In genomic region chr17:73947281-73947975, GRCh38 we compare ENCODE assay signal across 14 cellular contexts.
DNase-seq lines count a peak whose midpoint lies in the region; ATAC-seq and TF ChIP-seq lines count a peak whose summit lies in the region.
"Had no signal": no experiment of that assay in that cellular context is flagged by ENCODE, and none has a peak within 500 bp of the region (broad histone marks: within the 10 kb centered on the region; RNA-seq: fewer than 3 reads in every experiment).

No MANE protein-coding gene starts in this region.

- H3K4me2 ChIP-seq in neuronal stem cell (ENCODE audit: insufficient read depth, low read length, poor library complexity, severe bottlenecking): no peak overlapping the region
- H3K4me2 ChIP-seq: GM23338 had no signal

- H3K9ac ChIP-seq in endodermal cell (ENCODE audit: extremely low read depth, low read length, poor library complexity, severe bottlenecking) (no peak overlapping the region), neuronal stem cell (ENCODE audit: low read depth, low read length, poor library complexity) (no peak overlapping the region)

- H3K4me1 Mint-ChIP-seq in activated CD8-positive, alpha-beta memory T cell treated with anti-CD3 and anti-CD28 coated beads, Interleukin-2, amount 10 ng/mL, durations not matched to agents 7 days and 5 days: no peaks in the 10 kb centered on the region
- H3K4me1 Mint-ChIP-seq in endodermal cell: peaks cover 4% of the 10 kb centered on the region

- H3K27me3 ChIP-seq in endodermal cell (ENCODE audit: control insufficient read depth, insufficient read depth, low read length, poor library complexity, severe bottlenecking) (peaks cover 26% of the 10 kb centered on the region), neuronal stem cell (ENCODE audit: control insufficient read depth in 3 of 3, insufficient read depth in 3 of 3, low read depth in 1 of 3, low read length in 3 of 3) (peaks cover 0 to 33% (median 0%) of the 10 kb centered on the region in 3 experiments), dorsolateral prefrontal cortex (peaks cover 0 to 3% (median 0%) of the 10 kb centered on the region in 45 donors)

- no peak overlapping the region for H2BK120ac ChIP-seq in neuronal stem cell (ENCODE audit: low read depth, low read length)

- no peak overlapping the region for H2BK5ac ChIP-seq in neuronal stem cell (ENCODE audit: low read length)

- H3K36me3 ChIP-seq in endodermal cell (ENCODE audit: control insufficient read depth, insufficient read depth, low read length) (no peaks in the 10 kb centered on the region), neuronal stem cell (replicated peaks in 1 of 2; ENCODE audit: control insufficient read depth in 2 of 2, insufficient read depth in 2 of 2, low read length in 2 of 2) (peaks cover 0 to 1% of the 10 kb centered on the region in 2 donors)

- TF ChIP-seq CTCF in endodermal cell (conservative IDR thresholded peaks at IDR 0.05) (no peak), dorsolateral prefrontal cortex (IDR thresholded peaks at IDR 0.05 in 54 of 56, conservative IDR thresholded peaks at IDR 0.05 in 2 of 56; ENCODE audit: low read depth in 1 of 56, partially characterized antibody in 56 of 56) (no peak)

- peaks cover 5% of the 10 kb centered on the region for H3K4me1 ChIP-seq in endodermal cell (ENCODE audit: control insufficient read depth, insufficient read depth, low read length)
- H3K4me1 ChIP-seq in neuronal stem cell (ENCODE audit: control insufficient read depth in 2 of 2, insufficient read depth in 1 of 2, low read depth in 1 of 2, low read length in 2 of 2): peaks cover 3 to 8% of the 10 kb centered on the region in 2 donors

- WGBS in endodermal cell (ENCODE audit: insufficient coverage in 1 of 2, insufficient read length in 1 of 2), 2 experiments: 92 to 96% methylated on average over 7 to 13 of the region's 13 CpGs
- no CpG with 5 or more reads among the region's 13 CpGs for WGBS in neuronal stem cell (ENCODE audit: extremely low coverage in 2 of 2, insufficient read length in 2 of 2, insufficient replicate concordance in 1 of 2), 2 donors

- H3K4ac ChIP-seq in neuronal stem cell (ENCODE audit: low read length): no peak overlapping the region

- H3K27ac ChIP-seq in endodermal cell (ENCODE audit: low read depth, low read length) (no peak overlapping the region), neuronal stem cell (replicated peaks; ENCODE audit: low read length) (no peak overlapping the region), dorsolateral prefrontal cortex (no peak overlapping the region)

- H3K14ac ChIP-seq in neuronal stem cell (ENCODE audit: low read length): no peak overlapping the region

- H3K4me3 ChIP-seq in endodermal cell (ENCODE audit: low read length) (no peak overlapping the region), neuronal stem cell (ENCODE audit: low read length in 2 of 2) (no peak overlapping the region), dorsolateral prefrontal cortex (no peak overlapping the region)
- H3K4me3 ChIP-seq: GM23338 had no signal

- H2BK15ac ChIP-seq in neuronal stem cell (ENCODE audit: low read length): no peak overlapping the region

- H2AFZ ChIP-seq in neuronal stem cell (ENCODE audit: low read length): no peak overlapping the region
- H2AFZ ChIP-seq: GM23338 had no signal

- no peak overlapping the region for H3K27ac Mint-ChIP-seq in activated CD8-positive, alpha-beta memory T cell treated with anti-CD3 and anti-CD28 coated beads, Interleukin-2, amount 10 ng/mL, durations not matched to agents 7 days and 5 days
- H3K27ac Mint-ChIP-seq in endodermal cell: no peak overlapping the region
- H3K27ac Mint-ChIP-seq: B cell; CD4-positive, alpha-beta memory T cell; GM23338 had no signal

- no peak overlapping the region for H4K8ac ChIP-seq in neuronal stem cell (ENCODE audit: low read depth, low read length)

- no peak overlapping the region for H2BK12ac ChIP-seq in neuronal stem cell (ENCODE audit: low read length)

- no peaks in the 10 kb centered on the region for H3K36me3 Mint-ChIP-seq in activated CD8-positive, alpha-beta memory T cell treated with anti-CD3 and anti-CD28 coated beads, Interleukin-2, amount 10 ng/mL, durations not matched to agents 7 days and 5 days
- H3K36me3 Mint-ChIP-seq in endodermal cell (ENCODE audit: low read depth): no peaks in the 10 kb centered on the region
- H3K36me3 Mint-ChIP-seq: CD4-positive, alpha-beta memory T cell had no signal

- peak overlapping the region; percentile 86 for H2AK5ac ChIP-seq in neuronal stem cell (ENCODE audit: low read depth, low read length)

- H4K91ac ChIP-seq in neuronal stem cell (ENCODE audit: low read depth, low read length, poor library complexity): no peak overlapping the region

- H3K9me3 ChIP-seq in endodermal cell (ENCODE audit: control insufficient read depth, low read length): no peaks in the 10 kb centered on the region
- H3K9me3 ChIP-seq in neuronal stem cell (replicated peaks in 1 of 2; ENCODE audit: control insufficient read depth in 2 of 2, insufficient read depth in 1 of 2, low read depth in 1 of 2, low read length in 2 of 2): peaks cover 0 to 2% of the 10 kb centered on the region in 2 donors

- no peaks in the 10 kb centered on the region for H3K79me1 ChIP-seq in neuronal stem cell (ENCODE audit: low read depth, low read length)

- ATAC-seq in activated CD8-positive, alpha-beta memory T cell treated with anti-CD3 and anti-CD28 coated beads, Interleukin-2, amount 10 ng/mL, durations not matched to agents 7 days and 5 days: no peak
- ATAC-seq: GM23338 had no signal

- no peak overlapping the region for H3K4me3 Mint-ChIP-seq in activated CD8-positive, alpha-beta memory T cell treated with anti-CD3 and anti-CD28 coated beads, Interleukin-2, amount 10 ng/mL, durations not matched to agents 7 days and 5 days
- no peak overlapping the region for H3K4me3 Mint-ChIP-seq in endodermal cell
- H3K4me3 Mint-ChIP-seq: B cell; CD4-positive, alpha-beta memory T cell; GM23338 had no signal

- peak; percentile 21 for DNase-seq in activated CD8-positive, alpha-beta memory T cell treated with anti-CD3 and anti-CD28 coated beads, Interleukin-2, amount 10 ng/mL, durations not matched to agents 7 days and 5 days
- no peak for DNase-seq in activated CD8-positive, alpha-beta memory T cell treated with anti-CD3 and anti-CD28 coated beads, Interleukin-2, amount 50 U/mL, for 4 hours
- DNase-seq in endodermal cell: peak; percentile 39
- DNase-seq in neuronal stem cell (ENCODE audit: low spot score): no peak
- DNase-seq in dorsolateral prefrontal cortex: no peak
- DNase-seq in NCI-H2081 (lab: John Stamatoyannopoulos, UW): no peak
- DNase-seq in stimulated activated CD4-positive, alpha-beta T cell treated with anti-CD3 and anti-CD28 coated beads, Interleukin-1b, Interleukin-23, amount 100 ng/mL, for 48 hours: no peak
- DNase-seq: C1 segment of cervical spinal cord; CD4-positive, alpha-beta memory T cell; DMS153; EL; H7 had no signal

- no peak overlapping the region for H3K18ac ChIP-seq in neuronal stem cell (ENCODE audit: low read length)

- intact Hi-C loops in dorsolateral prefrontal cortex (cut with DNase I): no loop called here

- H3K27me3 Mint-ChIP-seq in activated CD8-positive, alpha-beta memory T cell treated with anti-CD3 and anti-CD28 coated beads, Interleukin-2, amount 10 ng/mL, durations not matched to agents 7 days and 5 days: peaks cover 18% of the 10 kb centered on the region
- H3K27me3 Mint-ChIP-seq in endodermal cell (ENCODE audit: insufficient read depth): peaks cover 74% of the 10 kb centered on the region

- peak overlapping the region; percentile 8 for H3K23ac ChIP-seq in neuronal stem cell (ENCODE audit: low read depth, low read length, poor library complexity)

- CTCF ChIA-PET in activated CD8-positive, alpha-beta memory T cell treated with anti-CD3 and anti-CD28 coated beads, Interleukin-2, amount 10 ng/mL, durations not matched to agents 7 days and 5 days (lab: Charles Lee): no interaction called here

- no peaks in the 10 kb centered on the region for H3K9me3 Mint-ChIP-seq in activated CD8-positive, alpha-beta memory T cell treated with anti-CD3 and anti-CD28 coated beads, Interleukin-2, amount 10 ng/mL, durations not matched to agents 7 days and 5 days (ENCODE audit: low read depth)
- no peaks in the 10 kb centered on the region for H3K9me3 Mint-ChIP-seq in endodermal cell
- H3K9me3 Mint-ChIP-seq: GM23338 had no signal

Comparison
In these comparisons a context has a peak if more than half of its experiments do, and no peak if none do; other contexts are left out.
1. DNase-seq: peak in activated CD8-positive, alpha-beta memory T cell treated with anti-CD3 and anti-CD28 coated beads, Interleukin-2, amount 10 ng/mL, durations not matched to agents 7 days and 5 days (single experiment) and endodermal cell (single experiment); none in activated CD8-positive, alpha-beta memory T cell treated with anti-CD3 and anti-CD28 coated beads, Interleukin-2, amount 50 U/mL, for 4 hours (single experiment), neuronal stem cell (single experiment), dorsolateral prefrontal cortex (0 of 10), NCI-H2081 (0 of 2) and stimulated activated CD4-positive, alpha-beta T cell treated with anti-CD3 and anti-CD28 coated beads, Interleukin-1b, Interleukin-23, amount 100 ng/mL, for 48 hours (single experiment).